Comparison of ENCODE assay signal across 34 cellular contexts in the genomic region with DNA sequence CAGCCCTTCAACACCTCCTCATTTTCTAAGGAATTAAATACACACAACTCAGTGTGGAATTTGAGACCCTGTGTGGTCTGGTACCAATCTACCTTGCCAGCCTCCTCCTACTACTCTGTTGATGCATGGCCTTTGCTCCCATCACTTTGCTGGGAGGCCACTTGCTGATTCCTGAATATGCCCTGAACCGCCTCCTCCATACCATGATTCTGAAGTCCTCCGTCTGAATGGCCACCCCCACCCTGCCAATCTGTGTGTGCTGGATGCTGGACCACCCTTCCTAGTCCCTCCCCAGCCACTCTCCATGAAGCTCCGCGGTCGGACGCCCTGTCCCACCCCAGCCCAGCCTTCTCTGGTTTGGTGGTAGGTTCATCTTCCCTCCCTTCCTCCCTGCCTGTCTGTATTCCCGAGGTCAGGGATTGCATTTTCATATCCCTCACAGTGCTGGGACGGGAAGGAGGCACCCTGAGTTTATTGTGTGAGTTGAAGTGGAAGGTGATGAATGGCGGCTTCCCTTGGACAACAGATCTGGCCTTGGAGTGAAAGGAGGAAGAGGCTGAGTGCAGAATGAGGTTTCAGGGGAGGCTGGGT.
"Had no signal": no experiment of that assay in that cellular context is flagged by ENCODE, and none has a peak within 500 bp of the region (broad histone marks: within the 10 kb centered on the region; RNA-seq: fewer than 3 reads in every experiment).

No MANE protein-coding gene starts in this region.

- H3K27ac ChIP-seq: adrenal gland, body of pancreas, cardiac muscle cell, epithelial cell of prostate, heart left ventricle, VCaP had no signal

- H3K36me3 Mint-ChIP-seq: activated naive CD4-positive, alpha-beta T cell treated with anti-CD3 and anti-CD28 coated beads, Interleukin-2, amount 10 ng/mL, durations not matched to agents 7 days and 5 days; WTC11 had no signal

- H3K36me3 ChIP-seq: adrenal gland, cardiac muscle cell, heart left ventricle had no signal

- H3K27me3 ChIP-seq: adrenal gland, body of pancreas, cardiac muscle cell, heart left ventricle had no signal

- H3K27me3 Mint-ChIP-seq: activated CD4-positive, alpha-beta memory T cell treated with anti-CD3 and anti-CD28 coated beads, Interleukin-2, amount 10 ng/mL, durations not matched to agents 7 days and 5 days had no signal

- H3K9me3 Mint-ChIP-seq: activated CD4-positive, alpha-beta T cell treated with anti-CD3 and anti-CD28 coated beads, Interleukin-2, amount 10 ng/mL, durations not matched to agents 7 days and 5 days; activated naive CD4-positive, alpha-beta T cell treated with anti-CD3 and anti-CD28 coated beads, Interleukin-2, amount 10 ng/mL, durations not matched to agents 7 days and 5 days had no signal

- H3K4me1 ChIP-seq: adrenal gland, body of pancreas, heart left ventricle had no signal

- H3K9me3 ChIP-seq: adrenal gland, body of pancreas had no signal

- FAIRE-seq: endometrium, endothelial cell of umbilical vein, frontal cortex, TTC549 had no signal

- DNase-seq: activated CD4-positive, alpha-beta memory T cell treated with anti-CD3 and anti-CD28 coated beads, Interleukin-2, amount 10 ng/mL, durations not matched to agents 7 days and 5 days; activated CD4-positive, alpha-beta T cell treated with anti-CD3 and anti-CD28 coated beads for 1 hour; activated CD4-positive, alpha-beta T cell treated with anti-CD3 and anti-CD28 coated beads for 4 hours; activated CD4-positive, alpha-beta T cell treated with anti-CD3 and anti-CD28 coated beads, Interleukin-2, amount 10 ng/mL, durations not matched to agents 7 days and 5 days; activated CD4-positive, alpha-beta T cell treated with anti-CD3 and anti-CD28 coated beads, Interleukin-2, amount 50 U/mL, for 4 hours; activated CD8-positive, alpha-beta memory T cell treated with anti-CD3 and anti-CD28 coated beads, Interleukin-2, amount 50 U/mL, for 48 hours; activated gamma-delta T cell; activated naive CD4-positive, alpha-beta T cell; activated naive CD4-positive, alpha-beta T cell treated with anti-CD3 and anti-CD28 coated beads, Interleukin-2, amount 10 ng/mL, durations not matched to agents 7 days and 5 days; activated T-cell treated with anti-CD3 and anti-CD28 coated beads for 4 hours; activated T-cell treated with anti-CD3 and anti-CD28 coated beads, Interleukin-2, amount 50 U/mL, for 24 hours; activated T-cell treated with anti-CD3 and anti-CD28 coated beads, Interleukin-2, amount 50 U/mL, for 72 hours; adrenal gland; amygdala; aorta; body of pancreas; central memory CD4-positive, alpha-beta T cell; cerebellar nuclear complex; cortex of kidney; dermis blood vessel endothelial cell; effector CD4-positive, alpha-beta T cell; effector memory CD8-positive, alpha-beta T cell; foreskin fibroblast; glutamatergic neuron; heart left ventricle; T-helper 2 cell had no signal

- H3K4me3 Mint-ChIP-seq: activated CD4-positive, alpha-beta memory T cell treated with anti-CD3 and anti-CD28 coated beads, Interleukin-2, amount 10 ng/mL, durations not matched to agents 7 days and 5 days; activated CD4-positive, alpha-beta T cell treated with anti-CD3 and anti-CD28 coated beads, Interleukin-2, amount 10 ng/mL, durations not matched to agents 7 days and 5 days; activated naive CD4-positive, alpha-beta T cell treated with anti-CD3 and anti-CD28 coated beads, Interleukin-2, amount 10 ng/mL, durations not matched to agents 7 days and 5 days; activated T-cell treated with anti-CD3 and anti-CD28 coated beads, Interleukin-2, amount 50 U/mL, for 24 hours; activated T-cell treated with anti-CD3 and anti-CD28 coated beads, Interleukin-2, amount 50 U/mL, for 72 hours; effector memory CD8-positive, alpha-beta T cell; WTC11 had no signal

- H3K27ac Mint-ChIP-seq: activated CD4-positive, alpha-beta memory T cell treated with anti-CD3 and anti-CD28 coated beads, Interleukin-2, amount 10 ng/mL, durations not matched to agents 7 days and 5 days; activated CD4-positive, alpha-beta T cell treated with anti-CD3 and anti-CD28 coated beads, Interleukin-2, amount 10 ng/mL, durations not matched to agents 7 days and 5 days; activated naive CD4-positive, alpha-beta T cell treated with anti-CD3 and anti-CD28 coated beads, Interleukin-2, amount 10 ng/mL, durations not matched to agents 7 days and 5 days; activated T-cell treated with anti-CD3 and anti-CD28 coated beads, Interleukin-2, amount 50 U/mL, for 24 hours; activated T-cell treated with anti-CD3 and anti-CD28 coated beads, Interleukin-2, amount 50 U/mL, for 72 hours; WTC11 had no signal

- H3K4me3 ChIP-seq: adrenal gland, body of pancreas, cardiac muscle cell, heart left ventricle had no signal
